ENCODE assay signal across 23 cellular contexts in genomic region chr16:47888734-47889133, GRCh38.
"Had no signal": no experiment of that assay in that cellular context is flagged by ENCODE, and none has a peak within 500 bp of the region (broad histone marks: within the 10 kb centered on the region; RNA-seq: fewer than 3 reads in every experiment).

No MANE protein-coding gene starts in this region.

- H3K36me3 ChIP-seq: gastrocnemius medialis, left ventricle myocardium inferior, spleen, thoracic aorta, upper lobe of right lung, WERI-Rb-1 had no signal

- ATAC-seq: activated CD8-positive, alpha-beta T cell treated with anti-CD3 and anti-CD28 coated beads, Interleukin-2, amount 10 ng/mL, durations not matched to agents 7 days and 5 days; activated naive CD4-positive, alpha-beta T cell treated with anti-CD3 and anti-CD28 coated beads, Interleukin-2, amount 50 U/mL, for 72 hours; esophagus mucosa; T-cell had no signal

- DNase-seq: activated CD4-positive, alpha-beta T cell treated with anti-CD3 and anti-CD28 coated beads for 1 hour; activated CD4-positive, alpha-beta T cell treated with anti-CD3 and anti-CD28 coated beads, Interleukin-2, amount 50 U/mL, for 1 hour; activated CD8-positive, alpha-beta T cell treated with anti-CD3 and anti-CD28 coated beads, Interleukin-2, amount 10 ng/mL, durations not matched to agents 7 days and 5 days; activated gamma-delta T cell treated with Interleukin-2 at 50 U/mL for 16 hours; aorta; dermis blood vessel endothelial cell; effector CD8-positive, alpha-beta T cell; gastrocnemius medialis; hippocampal formation; left ventricle myocardium inferior; naive B cell; retina; spleen; stimulated activated CD4-positive, alpha-beta T cell treated with anti-CD3 and anti-CD28 coated beads, Interleukin-4, amount 100 ng/mL, for 1 hour; stimulated activated naive CD4-positive, alpha-beta T cell; T-cell; upper lobe of right lung; WERI-Rb-1 had no signal

- FAIRE-seq: endothelial cell of umbilical vein, TTC549 had no signal

- H3K9me3 ChIP-seq: gastrocnemius medialis, thoracic aorta, upper lobe of right lung had no signal

- H3K27ac ChIP-seq: gastrocnemius medialis, left ventricle myocardium inferior, spleen, thoracic aorta, upper lobe of right lung, WERI-Rb-1 had no signal

- H3K4me3 ChIP-seq: gastrocnemius medialis, left ventricle myocardium inferior, spleen, thoracic aorta, upper lobe of right lung had no signal

- H3K27me3 ChIP-seq: gastrocnemius medialis, upper lobe of right lung had no signal

- H3K4me1 ChIP-seq: gastrocnemius medialis, left ventricle myocardium inferior, spleen, upper lobe of right lung had no signal
